Comparison of ENCODE assay signal across 10 cellular contexts in the genomic region with DNA sequence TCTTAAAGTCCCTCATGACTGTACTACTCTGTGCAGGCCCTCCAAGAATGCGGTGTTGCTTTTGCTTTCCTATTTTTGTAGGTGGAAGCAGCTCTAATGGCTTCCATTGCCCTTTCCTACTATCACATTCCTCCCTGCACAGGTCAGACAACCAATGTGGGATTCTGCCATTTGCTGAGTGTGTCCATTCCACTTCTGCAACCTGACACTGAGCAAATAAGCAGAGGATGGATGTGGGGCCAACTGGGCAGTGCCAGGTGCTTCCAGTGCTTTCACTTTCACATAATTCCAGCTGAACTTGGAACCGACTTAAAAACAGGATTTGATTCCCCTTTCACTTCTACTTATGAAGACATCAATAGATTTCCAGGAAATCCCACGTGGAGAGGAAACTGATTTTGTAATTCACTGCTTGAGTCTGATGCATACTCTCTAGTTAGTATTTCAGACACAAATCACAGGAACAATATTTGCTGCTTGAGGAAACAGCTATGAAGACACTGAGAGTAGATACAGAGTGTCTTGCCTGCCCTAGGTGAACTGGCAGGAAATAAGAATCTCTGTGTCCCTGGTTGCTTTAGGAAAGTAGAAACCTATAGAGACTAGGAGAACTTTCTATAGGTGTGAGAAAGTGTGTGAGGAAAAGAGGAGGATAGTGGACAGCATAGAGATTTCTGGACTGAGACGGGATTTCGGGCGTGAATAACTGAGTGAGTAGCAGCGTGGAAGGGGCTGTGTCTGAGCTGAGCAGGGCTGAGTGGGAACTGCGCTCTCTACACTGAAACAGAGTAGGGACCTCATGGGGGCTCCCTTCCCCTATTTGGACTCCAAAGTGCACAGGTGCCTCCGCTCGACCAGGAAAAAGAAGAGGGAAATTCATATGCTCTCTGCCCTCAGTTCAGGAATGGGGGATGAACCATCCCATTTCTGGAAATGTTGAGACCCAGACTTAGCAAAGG. TPM values are rescaled to one million over a fixed set of nuclear protein-coding genes. Genes with fewer than 3 reads are reported as not detected.
DNase-seq lines count a peak whose midpoint lies in the region; ATAC-seq, FAIRE-seq and TF ChIP-seq lines count a peak whose summit lies in the region.
"Had no signal": no experiment of that assay in that cellular context is flagged by ENCODE, and none has a peak within 500 bp of the region (broad histone marks: within the 10 kb centered on the region; RNA-seq: fewer than 3 reads in every experiment).

No MANE protein-coding gene starts in this region.

- no peaks in the 10 kb centered on the region for H3K36me3 Mint-ChIP-seq in activated T-helper 2 cell treated with anti-CD3 and anti-CD28 coated beads, Interferon-gamma antibody, Interleukin-2, Interleukin-4, amounts not matched to agents 10 μg/mL and 5 μg/mL and 100 μg/mL, durations not matched to agents 14 hours and 24 hours and 36 hours (ENCODE audit: low read depth)

- no peak for TF ChIP-seq CTCF in GM12864 (IDR thresholded peaks at IDR 0.05; ENCODE audit: low read depth, low read length, missing control alignments)

- no peaks in the 10 kb centered on the region for H3K9me3 Mint-ChIP-seq in activated T-helper 2 cell treated with anti-CD3 and anti-CD28 coated beads, Interferon-gamma antibody, Interleukin-2, Interleukin-4, amounts not matched to agents 10 μg/mL and 5 μg/mL and 100 μg/mL, durations not matched to agents 14 hours and 24 hours and 36 hours

- DNase-seq in GM12864 (ENCODE audit: low read depth) (no peak), NCI-H146 (lab: John Stamatoyannopoulos, UW) (peak; percentile 91), myocyte (ENCODE audit: low read depth) (peak; percentile 81), H54 (ENCODE audit: insufficient read length, low spot score) (no peak)
- DNase-seq in activated T-helper 2 cell treated with anti-CD3 and anti-CD28 coated beads, Interferon-gamma antibody, Interleukin-2, Interleukin-4, amounts not matched to agents 10 μg/mL and 5 μg/mL and 100 μg/mL, durations not matched to agents 14 hours and 24 hours and 36 hours (ENCODE audit: low spot score): no peak
- DNase-seq: aorta had no signal

- peak overlapping the region; percentile 74; the same call in 1 of the 2 replicates for H3K4me3 ChIP-seq in GM12864 (ENCODE audit: low read depth, low read length)
- H3K4me3 ChIP-seq: SJSA1 had no signal

- intact Hi-C loops in activated T-helper 2 cell treated with anti-CD3 and anti-CD28 coated beads, Interferon-gamma antibody, Interleukin-2, Interleukin-4, amounts not matched to agents 10 μg/mL and 5 μg/mL and 100 μg/mL, durations not matched to agents 14 hours and 24 hours and 36 hours (cut with micrococcal nuclease): loop anchor here (2.0 to 10.0 kb wide), 3 partner anchors 33 to 167 kb away; partner anchors contain the start of gene FBL

- peaks cover 40% of the 10 kb centered on the region for H3K4me1 Mint-ChIP-seq in activated T-helper 2 cell treated with anti-CD3 and anti-CD28 coated beads, Interferon-gamma antibody, Interleukin-2, Interleukin-4, amounts not matched to agents 10 μg/mL and 5 μg/mL and 100 μg/mL, durations not matched to agents 14 hours and 24 hours and 36 hours (ENCODE audit: low read depth)

- no peak for ATAC-seq in HG03196 (IDR thresholded peaks at IDR 0.05; ENCODE audit: unreplicated experiment)
- ATAC-seq in GM19467 (IDR thresholded peaks at IDR 0.05; ENCODE audit: unreplicated experiment): no peak
- no peak for ATAC-seq in GM18870 (IDR thresholded peaks at IDR 0.05; ENCODE audit: unreplicated experiment)

- peaks cover 8% of the 10 kb centered on the region for H3K27me3 Mint-ChIP-seq in activated T-helper 2 cell treated with anti-CD3 and anti-CD28 coated beads, Interferon-gamma antibody, Interleukin-2, Interleukin-4, amounts not matched to agents 10 μg/mL and 5 μg/mL and 100 μg/mL, durations not matched to agents 14 hours and 24 hours and 36 hours (ENCODE audit: low read depth)

- peak overlapping the region; percentile 56 for H3K27ac Mint-ChIP-seq in activated T-helper 2 cell treated with anti-CD3 and anti-CD28 coated beads, Interferon-gamma antibody, Interleukin-2, Interleukin-4, amounts not matched to agents 10 μg/mL and 5 μg/mL and 100 μg/mL, durations not matched to agents 14 hours and 24 hours and 36 hours

- TF ChIP-seq POLR2A in H54 (IDR thresholded peaks at IDR 0.05; ENCODE audit: low read depth, low read length): no peak

- no peak for FAIRE-seq in H54 (lab: Jason Lieb, UNC)

- peak overlapping the region; percentile 55 for H3K4me3 Mint-ChIP-seq in activated T-helper 2 cell treated with anti-CD3 and anti-CD28 coated beads, Interferon-gamma antibody, Interleukin-2, Interleukin-4, amounts not matched to agents 10 μg/mL and 5 μg/mL and 100 μg/mL, durations not matched to agents 14 hours and 24 hours and 36 hours (ENCODE audit: low read depth)

RNA-seq across cellular contexts. Expression of gene LGALS16, which starts 22.5 kb away (rescaled TPM):
- not detected in 2 replicates for total RNA-seq in activated T-helper 2 cell treated with anti-CD3 and anti-CD28 coated beads, Interferon-gamma antibody, Interleukin-2, Interleukin-4, amounts not matched to agents 10 μg/mL and 5 μg/mL and 100 μg/mL, durations not matched to agents 14 hours and 24 hours and 36 hours
- not detected in 2 replicates for total RNA-seq in myocyte
- polyA plus RNA-seq in myocyte (2012): not detected
- total RNA-seq: aorta, SJSA1 had no signal
- polyA plus RNA-seq: aorta had no signal

RNA-seq across cellular contexts. Expression of gene LGALS14, which starts 26.1 kb away (rescaled TPM):
- not detected in 2 replicates for total RNA-seq in activated T-helper 2 cell treated with anti-CD3 and anti-CD28 coated beads, Interferon-gamma antibody, Interleukin-2, Interleukin-4, amounts not matched to agents 10 μg/mL and 5 μg/mL and 100 μg/mL, durations not matched to agents 14 hours and 24 hours and 36 hours
- total RNA-seq in myocyte: not detected in 2 replicates
- not detected for polyA plus RNA-seq in myocyte (2012)
- total RNA-seq: aorta, SJSA1 had no signal
- polyA plus RNA-seq: aorta had no signal

RNA-seq across cellular contexts. Expression of gene CLC, which starts 59.6 kb away (rescaled TPM):
- 0.30 TPM in 1 of 2 replicates, not detected in the other for total RNA-seq in activated T-helper 2 cell treated with anti-CD3 and anti-CD28 coated beads, Interferon-gamma antibody, Interleukin-2, Interleukin-4, amounts not matched to agents 10 μg/mL and 5 μg/mL and 100 μg/mL, durations not matched to agents 14 hours and 24 hours and 36 hours
- not detected in 2 replicates for total RNA-seq in myocyte
- not detected for polyA plus RNA-seq in myocyte (2012)
- total RNA-seq: aorta, SJSA1 had no signal
- polyA plus RNA-seq: aorta had no signal

Comparison
In these comparisons a context has a peak if more than half of its experiments do, and no peak if none do; other contexts are left out.
1. DNase-seq: peak in NCI-H146 (single experiment) and myocyte (single experiment); none in GM12864 (single experiment), activated T-helper 2 cell treated with anti-CD3 and anti-CD28 coated beads, Interferon-gamma antibody, Interleukin-2, Interleukin-4, amounts not matched to agents 10 μg/mL and 5 μg/mL and 100 μg/mL, durations not matched to agents 14 hours and 24 hours and 36 hours (single experiment) and H54 (single experiment).